20 cellular contexts compared by ENCODE assay signal in genomic region chr2:97727296-97727695, GRCh38. TPM values are rescaled to one million over a fixed set of nuclear protein-coding genes. Genes with fewer than 3 reads are reported as not detected.
DNase-seq lines count a peak whose midpoint lies in the region; ATAC-seq and TF ChIP-seq lines count a peak whose summit lies in the region.
"Had no signal": no experiment of that assay in that cellular context is flagged by ENCODE, and none has a peak within 500 bp of the region (broad histone marks: within the 10 kb centered on the region; RNA-seq: fewer than 3 reads in every experiment).

No MANE protein-coding gene starts in this region.

- no peak for DNase-seq in activated naive CD4-positive, alpha-beta T cell treated with anti-CD3 and anti-CD28 coated beads for 36 hours
- DNase-seq in activated naive CD4-positive, alpha-beta T cell (lab: John Stamatoyannopoulos, UW), result no peak
- DNase-seq in T-cell (no peak), chondrocyte (ENCODE audit: low spot score) (peak; percentile 32), neural crest cell (ENCODE audit: low read depth, low spot score) (no peak), RWPE1 (ENCODE audit: low spot score) (no peak)
- DNase-seq: activated CD4-positive, alpha-beta T cell treated with anti-CD3 and anti-CD28 coated beads, Interleukin-2, amount 10 ng/mL, durations not matched to agents 7 days and 5 days; activated T-cell treated with anti-CD3 and anti-CD28 coated beads, Interleukin-2, amount 50 U/mL, for 48 hours; colonic mucosa; DMS79; NCI-H1436; PC-9; stimulated activated naive CD4-positive, alpha-beta T cell treated with Interleukin-2 at 50 U/mL for 16 hours; trophoblast cell had no signal

- POLR2A ChIA-PET in T-cell (lab: Charles Lee), result no interaction called here
- POLR2A ChIA-PET in RWPE1 (lab: Yijun Ruan, JAX; ENCODE audit: low non-redundant PET), result no interaction called here

- ATAC-seq in T-cell (replicated peaks in 1 of 4), result no peak
- ATAC-seq in GM19395 (IDR thresholded peaks at IDR 0.05; ENCODE audit: unreplicated experiment), result no peak
- no peak for ATAC-seq in GM21526 (IDR thresholded peaks at IDR 0.05; ENCODE audit: low FRiP score, unreplicated experiment)
- ATAC-seq: SK-N-SH treated with all-trans-retinoic acid at 6 μM for 48 hours had no signal

- H3K4me3 Mint-ChIP-seq in activated naive CD4-positive, alpha-beta T cell treated with anti-CD3 and anti-CD28 coated beads for 36 hours, result no peak overlapping the region
- peak overlapping the region in 1 of 3 donors; percentile 11 for H3K4me3 Mint-ChIP-seq in T-cell
- H3K4me3 Mint-ChIP-seq in chondrocyte (ENCODE audit: unreplicated experiment), result no peak overlapping the region
- no peak overlapping the region for H3K4me3 Mint-ChIP-seq in neural crest cell
- H3K4me3 Mint-ChIP-seq: activated CD4-positive, alpha-beta T cell treated with anti-CD3 and anti-CD28 coated beads, Interleukin-2, amount 10 ng/mL, durations not matched to agents 7 days and 5 days; CD14-positive monocyte had no signal

- H3K27ac ChIP-seq in RWPE1, result no peak overlapping the region
- H3K27ac ChIP-seq: colonic mucosa, neutrophil, PC-9 had no signal

- no peak for TF ChIP-seq CTCF in chondrocyte (IDR thresholded peaks at IDR 0.05)
- no peak for TF ChIP-seq CTCF in neural crest cell (conservative IDR thresholded peaks at IDR 0.05)
- TF ChIP-seq CTCF in RWPE1 (conservative IDR thresholded peaks at IDR 0.05; ENCODE audit: low read depth), result no peak

- H3K27ac Mint-ChIP-seq in activated naive CD4-positive, alpha-beta T cell treated with anti-CD3 and anti-CD28 coated beads for 36 hours, result peak overlapping the region; percentile 78
- peak overlapping the region; percentile 82 to 89 for H3K27ac Mint-ChIP-seq in T-cell
- H3K27ac Mint-ChIP-seq in chondrocyte (ENCODE audit: unreplicated experiment), result no peak overlapping the region
- peak overlapping the region; percentile 76 for H3K27ac Mint-ChIP-seq in neural crest cell (ENCODE audit: unreplicated experiment)
- H3K27ac Mint-ChIP-seq: CD14-positive monocyte had no signal

- peaks cover 5% of the 10 kb centered on the region for H3K9me3 Mint-ChIP-seq in activated naive CD4-positive, alpha-beta T cell treated with anti-CD3 and anti-CD28 coated beads for 36 hours
- no peaks in the 10 kb centered on the region for H3K9me3 Mint-ChIP-seq in T-cell
- peaks cover 4% of the 10 kb centered on the region for H3K9me3 Mint-ChIP-seq in chondrocyte (ENCODE audit: low read depth)
- H3K9me3 Mint-ChIP-seq in neural crest cell, result peaks cover 3% of the 10 kb centered on the region

- CTCF ChIA-PET in activated naive CD4-positive, alpha-beta T cell treated with anti-CD3 and anti-CD28 coated beads for 36 hours (lab: Charles Lee), result interaction anchor here (0.6 to 6.5 kb wide), 6 partner anchors 9 to 26 kb away, joined by 3 to 34 read pairs (median 5); no protein-coding TSS in a partner anchor
- CTCF ChIA-PET in T-cell (lab: Charles Lee) (interaction anchor here in 1 of 2 donors (0.6 to 1.3 kb wide), 2 partner anchors 27 to 29 kb away, joined by 3 read pairs; no protein-coding TSS in a partner anchor), RWPE1 (lab: Yijun Ruan, JAX) (no interaction called here)

- intact Hi-C loops in activated naive CD4-positive, alpha-beta T cell treated with anti-CD3 and anti-CD28 coated beads for 36 hours (cut with micrococcal nuclease), result no loop called here

- H3K4me1 Mint-ChIP-seq in activated naive CD4-positive, alpha-beta T cell treated with anti-CD3 and anti-CD28 coated beads for 36 hours (ENCODE audit: low read depth), result peaks cover 56% of the 10 kb centered on the region
- H3K4me1 Mint-ChIP-seq in T-cell, result peaks cover 60 to 87% (median 79%) of the 10 kb centered on the region in 3 donors
- H3K4me1 Mint-ChIP-seq in chondrocyte (ENCODE audit: low read depth), result peaks cover 5% of the 10 kb centered on the region
- H3K4me1 Mint-ChIP-seq in neural crest cell, result peaks cover 8% of the 10 kb centered on the region
- H3K4me1 Mint-ChIP-seq: CD14-positive monocyte had no signal

- H3K27me3 Mint-ChIP-seq in activated naive CD4-positive, alpha-beta T cell treated with anti-CD3 and anti-CD28 coated beads for 36 hours (ENCODE audit: low read depth), result no peaks in the 10 kb centered on the region
- no peaks in the 10 kb centered on the region for H3K27me3 Mint-ChIP-seq in T-cell
- no peaks in the 10 kb centered on the region for H3K27me3 Mint-ChIP-seq in chondrocyte (ENCODE audit: low read depth)
- no peaks in the 10 kb centered on the region for H3K27me3 Mint-ChIP-seq in neural crest cell (ENCODE audit: low read depth)
- H3K27me3 Mint-ChIP-seq: activated CD4-positive, alpha-beta T cell treated with anti-CD3 and anti-CD28 coated beads, Interleukin-2, amount 10 ng/mL, durations not matched to agents 7 days and 5 days had no signal

- H3K36me3 Mint-ChIP-seq in activated naive CD4-positive, alpha-beta T cell treated with anti-CD3 and anti-CD28 coated beads for 36 hours (ENCODE audit: low read depth), result peaks cover 75% of the 10 kb centered on the region
- H3K36me3 Mint-ChIP-seq in T-cell (peaks cover 77% of the 10 kb centered on the region), chondrocyte (ENCODE audit: low read depth) (peaks cover 2% of the 10 kb centered on the region), neural crest cell (ENCODE audit: low read depth) (no peaks in the 10 kb centered on the region)
- H3K36me3 Mint-ChIP-seq: CD14-positive monocyte had no signal

RNA-seq across cellular contexts. Expression of gene ZAP70, which starts 13.9 kb away (rescaled TPM):
- total RNA-seq in activated naive CD4-positive, alpha-beta T cell treated with anti-CD3 and anti-CD28 coated beads for 36 hours, result 100 to 1,000 TPM; 167 TPM
- total RNA-seq in T-cell (100 to 1,000 TPM; 449 to 534 (median 468) TPM), chondrocyte (0.37 to 0.41 TPM in 2 of 3 replicates, not detected in the other), neural crest cell (2.4 and 2.8 TPM in 2 replicates)
- total RNA-seq: kidney epithelial cell, PC-9 had no signal

RNA-seq across cellular contexts. Expression of gene C2orf92, which starts 57.8 kb away (rescaled TPM):
- 1 to 10 TPM; 2.7 to 2.8 TPM for total RNA-seq in activated naive CD4-positive, alpha-beta T cell treated with anti-CD3 and anti-CD28 coated beads for 36 hours
- 10 to 100 TPM; 15.3 to 24.1 (median 16.6) TPM for total RNA-seq in T-cell
- total RNA-seq in chondrocyte, result 8.8 to 11.6 TPM (median 10.0 TPM) in 3 replicates
- 10.3 and 12.5 TPM in 2 replicates for total RNA-seq in neural crest cell

Comparison
In these comparisons a context has a peak if more than half of its experiments do, and no peak if none do; other contexts are left out.
1. RNA of gene ZAP70, which starts 13.9 kb away (total RNA-seq): 449 to 534 TPM in T-cell and 167 TPM in activated naive CD4-positive, alpha-beta T cell treated with anti-CD3 and anti-CD28 coated beads for 36 hours; 2.4 to 2.8 TPM in neural crest cell and 0.37 to 0.41 TPM in chondrocyte; every median in the first group is over 10 times any median in the second.